Comparison of ENCODE assay signal across 8 cellular contexts in the genomic region with DNA sequence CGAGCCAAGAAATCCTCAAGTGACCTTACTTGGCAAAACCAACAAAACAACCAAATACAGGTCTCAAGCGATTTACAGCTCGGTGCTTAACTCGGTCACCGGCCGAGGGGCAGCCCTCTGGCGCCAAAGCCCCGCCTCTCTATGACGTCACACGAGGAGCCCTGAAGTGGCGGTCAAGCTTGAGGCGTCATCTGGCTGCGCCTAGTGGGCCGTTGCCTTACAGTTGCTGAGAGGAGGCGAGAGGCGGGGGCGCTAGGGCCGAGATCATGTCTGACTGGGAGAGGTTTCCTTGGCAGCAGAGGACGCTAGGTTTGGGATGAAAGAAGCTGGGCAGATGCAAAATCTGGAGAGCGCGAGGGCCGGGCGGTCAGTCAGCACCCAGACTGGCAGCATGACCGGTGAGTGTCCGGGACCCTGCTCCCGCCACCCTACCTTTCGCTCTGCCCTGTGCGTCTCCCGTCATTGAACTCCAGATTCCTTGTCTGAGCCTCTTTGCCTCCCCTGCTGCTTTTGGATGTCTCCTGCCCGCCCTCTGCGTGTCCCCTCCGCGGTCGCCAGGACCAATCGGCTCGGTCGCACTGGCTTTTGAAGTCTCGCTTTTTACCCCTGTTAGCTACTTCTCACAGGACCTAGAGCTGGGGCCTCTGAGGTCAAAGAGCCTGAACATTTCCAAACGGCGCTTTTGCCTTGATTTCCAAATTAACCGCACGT. TPM values are rescaled to one million over a fixed set of nuclear protein-coding genes. Genes with fewer than 3 reads are reported as not detected.
DNase-seq lines count a peak whose midpoint lies in the region; ATAC-seq and TF ChIP-seq lines count a peak whose summit lies in the region.

A gene (plus strand): TSS at position 204 of the 711 bp plus-strand sequence. CDS start 113 bp downstream, at position 317.

- ATAC-seq in CD8-positive, alpha-beta T cell, result peak; percentile 74
- ATAC-seq in GM19455 (IDR thresholded peaks at IDR 0.05; ENCODE audit: unreplicated experiment) (peak; percentile 98), memory B cell (ENCODE audit: low read depth) (peak; percentile 93)
- peak; percentile 87 for ATAC-seq in effector memory CD8-positive, alpha-beta T cell (replicated peaks)

- no peaks in the 10 kb centered on the region for H3K9me3 Mint-ChIP-seq in CD8-positive, alpha-beta T cell
- H3K9me3 Mint-ChIP-seq in effector memory CD8-positive, alpha-beta T cell, result no peaks in the 10 kb centered on the region
- H3K9me3 Mint-ChIP-seq in memory B cell, result no peaks in the 10 kb centered on the region

- TF ChIP-seq CTCF in CD8-positive, alpha-beta T cell (IDR thresholded peaks at IDR 0.05), result no peak

- POLR2A ChIA-PET in CD8-positive, alpha-beta T cell (lab: Charles Lee), result interaction anchor here (0.5 to 1.7 kb wide), 7 partner anchors 9 to 272 kb away, joined by 3 to 7 read pairs (median 5); a partner anchor contains a TSS

- H3K27ac ChIP-seq in CD8-positive, alpha-beta T cell (ENCODE audit: low read depth, low read length), result peak within 1 kb of the TSS; percentile 80

- H3K4me1 ChIP-seq in CD8-positive, alpha-beta T cell (ENCODE audit: insufficient read depth, low read length), result peaks cover 8% of the 10 kb centered on the region

- peaks cover 26% of the 10 kb centered on the region for H3K36me3 Mint-ChIP-seq in CD8-positive, alpha-beta T cell
- H3K36me3 Mint-ChIP-seq in effector memory CD8-positive, alpha-beta T cell (ENCODE audit: insufficient read depth), result peaks cover 15% of the 10 kb centered on the region
- H3K36me3 Mint-ChIP-seq in memory B cell, result peaks cover 6% of the 10 kb centered on the region

- peak; percentile 73 to 92 (median 86) for DNase-seq in CD8-positive, alpha-beta T cell
- DNase-seq in HPDE6-E6E7 (ENCODE audit: extremely low spot score), result peak; percentile 76
- DNase-seq in NOMO-1 treated with DMSO at 0.1 percent for 48 hours (lab: John Stamatoyannopoulos, UW; ENCODE audit: unreplicated experiment), result peak; percentile 95
- DNase-seq in activated CD8-positive, alpha-beta memory T cell treated with anti-CD3 and anti-CD28 coated beads for 48 hours (ENCODE audit: low read depth in 2 of 3, low spot score in 2 of 3), result peak; percentile 86 to 94 (median 91)
- DNase-seq in effector memory CD8-positive, alpha-beta T cell, result peak; percentile 86 to 91 (median 89)
- DNase-seq in memory B cell (ENCODE audit: low spot score in 2 of 2), result peak; percentile 85 to 89
- DNase-seq in stimulated activated CD8-positive, alpha-beta memory T cell treated with anti-CD3 and anti-CD28 coated beads, Interleukin-12 subunit alpha, Interleukin-12 subunit beta, amount 100 ng/mL, for 24 hours (ENCODE audit: extremely low read depth), result peak; percentile 83

- CTCF ChIA-PET in CD8-positive, alpha-beta T cell (lab: Charles Lee), result interaction anchor here (1.0 to 2.3 kb wide), 3 partner anchors 10 to 33 kb away, joined by 3 to 10 read pairs (median 5); no protein-coding TSS in a partner anchor

- peaks cover 54% of the 10 kb centered on the region for H3K4me1 Mint-ChIP-seq in CD8-positive, alpha-beta T cell (ENCODE audit: low read depth)
- H3K4me1 Mint-ChIP-seq in effector memory CD8-positive, alpha-beta T cell (ENCODE audit: low read depth in 2 of 2), result peaks cover 20 to 25% of the 10 kb centered on the region in 2 donors
- peaks cover 19% of the 10 kb centered on the region for H3K4me1 Mint-ChIP-seq in memory B cell

- H3K4me3 ChIP-seq in CD8-positive, alpha-beta T cell (ENCODE audit: low read depth, low read length), result peak within 1 kb of the TSS; percentile 83

- no peaks in the 10 kb centered on the region for H3K9me3 ChIP-seq in CD8-positive, alpha-beta T cell (ENCODE audit: low read length)

- no peaks in the 10 kb centered on the region for H3K36me3 ChIP-seq in CD8-positive, alpha-beta T cell (ENCODE audit: insufficient read depth, low read length)

- peak within 1 kb of the TSS; percentile 92 for H3K4me3 Mint-ChIP-seq in CD8-positive, alpha-beta T cell
- H3K4me3 Mint-ChIP-seq in effector memory CD8-positive, alpha-beta T cell, result peak within 1 kb of the TSS; percentile 100
- H3K4me3 Mint-ChIP-seq in memory B cell, result peak within 1 kb of the TSS; percentile 99

- H3K27me3 Mint-ChIP-seq in CD8-positive, alpha-beta T cell (ENCODE audit: low read depth), result no peaks in the 10 kb centered on the region
- peaks cover 0 to 6% of the 10 kb centered on the region in 2 donors for H3K27me3 Mint-ChIP-seq in effector memory CD8-positive, alpha-beta T cell
- no peaks in the 10 kb centered on the region for H3K27me3 Mint-ChIP-seq in memory B cell

- peak within 1 kb of the TSS; percentile 90 for H3K27ac Mint-ChIP-seq in CD8-positive, alpha-beta T cell
- H3K27ac Mint-ChIP-seq in effector memory CD8-positive, alpha-beta T cell, result peak within 1 kb of the TSS; percentile 99 to 100
- H3K27ac Mint-ChIP-seq in memory B cell, result peak within 1 kb of the TSS; percentile 98

- H3K27me3 ChIP-seq in CD8-positive, alpha-beta T cell (ENCODE audit: insufficient read depth, low read length), result no peaks in the 10 kb centered on the region

- intact Hi-C loops in CD8-positive, alpha-beta T cell (cut with DNase I, micrococcal nuclease), result loop anchor here in 1 of 2 experiments (1.0 to 5.0 kb wide), 6 partner anchors 10 to 946 kb away; a partner anchor contains a TSS

RNA-seq across cellular contexts. Expression of the gene that starts here (rescaled TPM):
- 10 to 100 TPM; 15.9 to 17.2 TPM for total RNA-seq in CD8-positive, alpha-beta T cell

Comparison
In these comparisons a context has a peak if more than half of its experiments do, and no peak if none do; other contexts are left out.
1. Peak in every context shown above with its lines: DNase-seq, ATAC-seq, H3K4me3 ChIP-seq and H3K27ac ChIP-seq.